ENCODE assay signal across 17 cellular contexts in the genomic region with DNA sequence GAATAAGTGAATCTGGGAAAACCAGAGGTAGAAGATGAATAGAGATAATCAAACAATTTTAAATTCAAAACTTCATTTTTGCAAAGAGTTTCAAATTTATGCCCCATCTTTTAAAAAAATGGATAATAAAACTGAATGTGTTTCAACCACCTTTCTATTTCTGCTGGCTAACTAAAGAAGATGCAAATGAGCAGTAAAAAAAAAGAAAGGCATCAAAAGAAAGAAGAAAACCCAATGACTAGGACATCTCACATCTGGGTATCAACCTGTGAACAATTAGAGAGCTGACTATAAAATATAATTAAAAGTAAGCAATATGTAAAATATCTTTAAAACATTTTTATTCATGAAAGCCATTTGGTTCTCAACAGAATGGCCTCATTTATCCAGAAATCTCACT. TPM values are rescaled to one million over a fixed set of nuclear protein-coding genes. Genes with fewer than 3 reads are reported as not detected.
DNase-seq lines count a peak whose midpoint lies in the region; ATAC-seq, FAIRE-seq and TF ChIP-seq lines count a peak whose summit lies in the region.
"Had no signal": no experiment of that assay in that cellular context is flagged by ENCODE, and none has a peak within 500 bp of the region (broad histone marks: within the 10 kb centered on the region; RNA-seq: fewer than 3 reads in every experiment).

No MANE protein-coding gene starts in this region.

- no peak for TF ChIP-seq CTCF in HepG2 (CRISPR knock-in tag; IDR thresholded peaks at IDR 0.05)
- no peak for TF ChIP-seq CTCF in right lobe of liver (IDR thresholded peaks at IDR 0.05)
- no peak for TF ChIP-seq CTCF in foreskin keratinocyte (conservative IDR thresholded peaks at IDR 0.05)
- no peak for TF ChIP-seq CTCF in upper lobe of right lung (IDR thresholded peaks at IDR 0.05)

- CTCF ChIA-PET in HepG2 (lab: Yijun Ruan, JAX; ENCODE audit: low intra/inter-chr PET ratio, low total read pairs): no interaction called here
- CTCF ChIA-PET in activated CD4-positive, alpha-beta memory T cell treated with anti-CD3 and anti-CD28 coated beads, Interleukin-2, amount 10 ng/mL, durations not matched to agents 7 days and 5 days (lab: Charles Lee): interaction anchor here (1.0 to 1.7 kb wide), 4 partner anchors 8 to 576 kb away, joined by 3 to 6 read pairs (median 4); a partner anchor contains a TSS

- no peaks in the 10 kb centered on the region for H4K20me1 ChIP-seq in HepG2 (ENCODE audit: insufficient read depth, low read length)

- peak overlapping the region; percentile 100 for H3K4me2 ChIP-seq in HepG2 (ENCODE audit: low read depth, low read length)

- POLR2A ChIA-PET in HepG2 (lab: Yijun Ruan, JAX): no interaction called here
- POLR2A ChIA-PET in activated CD4-positive, alpha-beta memory T cell treated with anti-CD3 and anti-CD28 coated beads, Interleukin-2, amount 10 ng/mL, durations not matched to agents 7 days and 5 days (lab: Charles Lee): interaction anchor here (0.6 to 6.0 kb wide), 5 partner anchors 9 to 184 kb away, joined by 3 to 136 read pairs (median 17); a partner anchor contains a TSS

- FAIRE-seq in HepG2 (lab: Jason Lieb, UNC): no peak
- FAIRE-seq: GM18507, HTR-8/SVneo had no signal

- intact Hi-C loops in HepG2 (cut with micrococcal nuclease; ENCODE audit: unreplicated experiment) (no loop called here), right lobe of liver (cut with DNase I) (no loop called here), upper lobe of right lung (cut with DNase I) (no loop called here)

- H3K27me3 Mint-ChIP-seq in activated CD4-positive, alpha-beta memory T cell treated with anti-CD3 and anti-CD28 coated beads, Interleukin-2, amount 10 ng/mL, durations not matched to agents 7 days and 5 days: no peaks in the 10 kb centered on the region

- H3K27ac ChIP-seq in HepG2 (ENCODE audit: extremely low read length, insufficient read depth, low read length) (no peak overlapping the region), right lobe of liver (no peak overlapping the region), foreskin keratinocyte (peak overlapping the region; percentile 26), upper lobe of right lung (no peak overlapping the region)
- H3K27ac ChIP-seq: right atrium auricular region had no signal

- peaks cover 3% of the 10 kb centered on the region for H3K9me3 Mint-ChIP-seq in activated CD4-positive, alpha-beta memory T cell treated with anti-CD3 and anti-CD28 coated beads, Interleukin-2, amount 10 ng/mL, durations not matched to agents 7 days and 5 days

- TF ChIP-seq EP300 in HepG2 (IDR thresholded peaks at IDR 0.05; ENCODE audit: low read depth in 2 of 2, low read length in 2 of 2) (no peak), HepG2 (CRISPR knock-in tag; IDR thresholded peaks at IDR 0.05; ENCODE audit: borderline replicate concordance) (no peak)

- H3K27ac Mint-ChIP-seq in activated CD4-positive, alpha-beta memory T cell treated with anti-CD3 and anti-CD28 coated beads, Interleukin-2, amount 10 ng/mL, durations not matched to agents 7 days and 5 days: peak overlapping the region; percentile 58

- H3K4me1 Mint-ChIP-seq in activated CD4-positive, alpha-beta memory T cell treated with anti-CD3 and anti-CD28 coated beads, Interleukin-2, amount 10 ng/mL, durations not matched to agents 7 days and 5 days: peaks cover 53% of the 10 kb centered on the region

- no peak overlapping the region for H3K9ac ChIP-seq in HepG2 (ENCODE audit: insufficient read depth, low read depth, low read length)

- H3K36me3 Mint-ChIP-seq in activated CD4-positive, alpha-beta memory T cell treated with anti-CD3 and anti-CD28 coated beads, Interleukin-2, amount 10 ng/mL, durations not matched to agents 7 days and 5 days (ENCODE audit: low read depth): peaks cover 63% of the 10 kb centered on the region

- peaks cover 54% of the 10 kb centered on the region for H3K79me2 ChIP-seq in HepG2 (ENCODE audit: insufficient read depth, low read length)

- in situ Hi-C loops in HepG2 (cut with HindIII; ENCODE audit: extremely low pct_ligation_motif_present, low pct_unique_long_range_greater_than_20kb): no loop called here

- H3K9me3 ChIP-seq in HepG2 (ENCODE audit: low read length) (no peaks in the 10 kb centered on the region), right lobe of liver (no peaks in the 10 kb centered on the region), upper lobe of right lung (no peaks in the 10 kb centered on the region)
- H3K9me3 ChIP-seq: esophagus squamous epithelium, right atrium auricular region had no signal

- DNase-seq in HepG2 (ENCODE audit: low spot score): no peak
- no peak for DNase-seq in right lobe of liver
- DNase-seq in activated CD4-positive, alpha-beta memory T cell treated with anti-CD3 and anti-CD28 coated beads, Interleukin-2, amount 10 ng/mL, durations not matched to agents 7 days and 5 days: no peak
- no peak for DNase-seq in foreskin keratinocyte
- no peak for DNase-seq in upper lobe of right lung
- no peak for DNase-seq in NCI-H2196 treated with DMSO at 0.1 percent for 48 hours (lab: John Stamatoyannopoulos, UW; ENCODE audit: unreplicated experiment)
- DNase-seq in SW480 (ENCODE audit: low spot score): no peak
- DNase-seq: caudate nucleus, esophagus squamous epithelium, GDM1, HCEC 1CT, NCI-H1105 treated with DMSO at 0.1 percent for 48 hours, NCI-H526 had no signal

- BruUV-seq in HepG2 (replicated peaks; lab: Mats Ljungman, UMichigan): no TSS peak

- no peaks in the 10 kb centered on the region; a peak in 2 of 5 replicates for H3K27me3 ChIP-seq in HepG2 (ENCODE audit: control insufficient read depth in 1 of 2, insufficient read depth in 2 of 2, low read length in 2 of 2)
- H3K27me3 ChIP-seq in right lobe of liver: no peaks in the 10 kb centered on the region
- no peaks in the 10 kb centered on the region for H3K27me3 ChIP-seq in foreskin keratinocyte
- no peaks in the 10 kb centered on the region for H3K27me3 ChIP-seq in upper lobe of right lung
- H3K27me3 ChIP-seq: esophagus squamous epithelium, right atrium auricular region had no signal

- H3K4me3 ChIP-seq in HepG2 (replicated peaks in 1 of 3; ENCODE audit: insufficient read depth in 1 of 3, low read depth in 2 of 3, low read length in 3 of 3) (peak overlapping the region in 1 of 3 experiments; percentile 100; a peak in 1 of 6 replicates), right lobe of liver (no peak overlapping the region), upper lobe of right lung (peak overlapping the region; percentile 81)

- peaks cover 0 to 2% of the 10 kb centered on the region in 2 experiments; a peak in 2 of 5 replicates for H3K36me3 ChIP-seq in HepG2 (replicated peaks in 1 of 2; ENCODE audit: control insufficient read depth in 1 of 2, insufficient read depth in 2 of 2, low read length in 2 of 2)
- H3K36me3 ChIP-seq in right lobe of liver: no peaks in the 10 kb centered on the region
- H3K36me3 ChIP-seq in upper lobe of right lung: no peaks in the 10 kb centered on the region
- H3K36me3 ChIP-seq: esophagus squamous epithelium, right atrium auricular region had no signal

- H3K4me1 ChIP-seq in HepG2 (ENCODE audit: insufficient read depth, low read length): peaks cover 29% of the 10 kb centered on the region
- H3K4me1 ChIP-seq in right lobe of liver: peaks cover 0 to 11% (median 4%) of the 10 kb centered on the region in 4 donors
- peaks cover 19% of the 10 kb centered on the region for H3K4me1 ChIP-seq in foreskin keratinocyte
- no peaks in the 10 kb centered on the region for H3K4me1 ChIP-seq in upper lobe of right lung
- H3K4me1 ChIP-seq: right atrium auricular region had no signal

- H3K4me3 Mint-ChIP-seq in activated CD4-positive, alpha-beta memory T cell treated with anti-CD3 and anti-CD28 coated beads, Interleukin-2, amount 10 ng/mL, durations not matched to agents 7 days and 5 days: peak overlapping the region; percentile 93

- TF ChIP-seq RAD21 in HepG2 (CRISPR knock-in tag; IDR thresholded peaks at IDR 0.05): no peak

- TF ChIP-seq POLR2A in HepG2 (IDR thresholded peaks at IDR 0.05; ENCODE audit: insufficient read depth in 1 of 2, low read depth in 2 of 2, low read length in 2 of 2): no peak
- TF ChIP-seq POLR2A in right lobe of liver (IDR thresholded peaks at IDR 0.05): no peak

- H2AFZ ChIP-seq in HepG2 (ENCODE audit: low read length): no peak overlapping the region

- ATAC-seq in HepG2 (no peak), right lobe of liver (no peak), foreskin keratinocyte (no peak), upper lobe of right lung (no peak), HG03196 (IDR thresholded peaks at IDR 0.05; ENCODE audit: unreplicated experiment) (no peak)

TF ChIP-seq in HepG2, 621 proteins besides CTCF, POLR2A, EP300 and RAD21 (continues in another document):
- TF ChIP-seq ZNF274 (CRISPR knock-in tag; IDR thresholded peaks at IDR 0.05) (no peak), LCORL (IDR thresholded peaks at IDR 0.05) (no peak), LCORL (CRISPR knock-in tag; IDR thresholded peaks at IDR 0.05) (no peak)

RNA-seq across cellular contexts. Expression of a gene that starts 2.5 kb away (rescaled TPM):
- total RNA-seq in HepG2 (2016; rRNA removed; fragmentation: Illumina TruSeq; extraction: Trizol) (4.8 and 6.4 TPM in 2 replicates), right lobe of liver (1 to 10 TPM; 2.2 to 4.2 (median 3.5) TPM), foreskin keratinocyte (7.6 and 9.0 TPM in 2 replicates), upper lobe of right lung (15.2 TPM)
- 31.9 and 35.2 TPM in 2 replicates for total RNA-seq in HepG2 (2016; cell fraction: cytosol; rRNA removed; fragmentation: Illumina TruSeq; extraction: Trizol; ENCODE audit: low read depth)
- 3.4 and 5.8 TPM in 2 replicates for total RNA-seq in HepG2 (2016; cell fraction: insoluble cytoplasmic fraction; rRNA removed; fragmentation: Illumina TruSeq; extraction: Trizol)
- total RNA-seq in HepG2 (2016; cell fraction: membrane; rRNA removed; fragmentation: Illumina TruSeq; extraction: Trizol): 7.6 and 8.4 TPM in 2 replicates
- total RNA-seq in HepG2 (2016; cell fraction: nucleus; rRNA removed; fragmentation: Illumina TruSeq; extraction: Trizol): 20.6 and 21.4 TPM in 2 replicates
- polyA plus RNA-seq in HepG2 (2011; rRNA removed) (2.9 and 4.1 TPM in 2 replicates), foreskin keratinocyte (0.84 and 0.90 TPM in 2 replicates)
- 1.3 and 1.8 TPM in 2 replicates for polyA plus RNA-seq in HepG2 (2011; cell fraction: cytosol; rRNA removed)
- 5.3 and 6.1 TPM in 2 replicates for polyA plus RNA-seq in HepG2 (2011; cell fraction: nucleus; rRNA removed)
- 3.3 and 5.7 TPM in 2 replicates for polyA plus RNA-seq in HepG2 (2012)
- polyA plus RNA-seq in HepG2 (2016; cell fraction: cytosol; fragmentation: Illumina TruSeq; extraction: Trizol; ENCODE audit: low read depth): 0.16 and 0.20 TPM in 2 replicates
- 1.8 and 2.3 TPM in 2 replicates for polyA plus RNA-seq in HepG2 (2016; cell fraction: insoluble cytoplasmic fraction; fragmentation: Illumina TruSeq; extraction: Trizol; ENCODE audit: low read depth)
- 0.45 and 0.83 TPM in 2 replicates for polyA plus RNA-seq in HepG2 (2016; cell fraction: membrane; fragmentation: Illumina TruSeq; extraction: Trizol; ENCODE audit: low read depth)
- polyA plus RNA-seq in HepG2 (2016; cell fraction: nucleus; fragmentation: Illumina TruSeq; extraction: Trizol; ENCODE audit: insufficient read depth, low read depth): 16.5 and 19.1 TPM in 2 replicates
- polyA minus RNA-seq in HepG2 (2011; rRNA and poly(A)+ RNA removed; ENCODE audit: low replicate concordance): 2.8 and 5.0 TPM in 2 replicates
- polyA minus RNA-seq in HepG2 (2011; cell fraction: cytosol; rRNA and poly(A)+ RNA removed): 3.9 and 4.7 TPM in 2 replicates
- polyA minus RNA-seq in HepG2 (2011; cell fraction: nucleus; rRNA and poly(A)+ RNA removed): 36.3 and 38.1 TPM in 2 replicates
- total RNA-seq in activated CD4-positive, alpha-beta memory T cell treated with anti-CD3 and anti-CD28 coated beads, Interleukin-2, amount 10 ng/mL, durations not matched to agents 7 days and 5 days: 10 to 100 TPM; 53.6 to 63.6 TPM
